ENCODE assay signal across 1 cellular context in genomic region chr2:102018823-102019445, GRCh38.
TF ChIP-seq lines count a peak whose summit lies in the region.

No MANE protein-coding gene starts in this region.

TF ChIP-seq in SK-N-SH, 30 proteins besides CTCF, POLR2A, EP300 and RAD21 (continued from another document):
- TF ChIP-seq MEF2A (IDR thresholded peaks at IDR 0.05; ENCODE audit: borderline replicate concordance, low read depth), result no peak
- no peak for TF ChIP-seq IRF3 (IDR thresholded peaks at IDR 0.05; ENCODE audit: low read depth, low read length)
- TF ChIP-seq PBX3 (IDR thresholded peaks at IDR 0.05), result no peak
